18 cellular contexts compared by ENCODE assay signal in the genomic region with DNA sequence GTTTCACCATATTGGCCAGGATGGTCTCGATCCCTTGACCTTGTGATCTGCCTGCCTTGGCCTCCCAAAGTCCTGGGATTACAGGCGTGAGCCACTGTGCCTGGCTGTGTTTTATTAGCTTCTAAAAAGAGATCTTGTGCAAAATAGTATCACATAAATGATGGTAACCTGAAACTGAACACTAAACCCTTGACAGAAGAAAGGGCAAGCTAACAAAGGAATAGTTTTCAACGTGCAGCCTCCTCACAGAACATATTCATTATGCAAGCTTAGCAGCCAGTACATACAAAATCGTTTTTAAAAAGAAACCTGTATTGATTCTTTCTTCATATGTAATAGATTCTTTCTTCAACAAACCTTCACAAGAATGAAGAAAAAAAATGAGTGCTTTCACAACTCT.
"Had no signal": no experiment of that assay in that cellular context is flagged by ENCODE, and none has a peak within 500 bp of the region (broad histone marks: within the 10 kb centered on the region; RNA-seq: fewer than 3 reads in every experiment).

No MANE protein-coding gene starts in this region.

- H3K4me1 Mint-ChIP-seq: activated CD4-positive, alpha-beta T cell treated with anti-CD3 and anti-CD28 coated beads, Interleukin-2, amount 10 ng/mL, durations not matched to agents 7 days and 5 days; activated naive CD8-positive, alpha-beta T cell treated with anti-CD3 and anti-CD28 coated beads for 36 hours; stimulated activated memory B cell treated with anti-CD40 and anti-IgM and Interleukin-4, amounts not matched to agents 10 μg/mL and 1 μg/mL and 100 μg/mL, for 72 hours had no signal

- H3K36me3 ChIP-seq: ovary, sigmoid colon, tibial artery had no signal

- DNase-seq: activated CD4-positive, alpha-beta T cell treated with anti-CD3 and anti-CD28 coated beads, Interleukin-2, amount 10 ng/mL, durations not matched to agents 7 days and 5 days; activated CD4-positive, CD25-positive, alpha-beta regulatory T cell; activated CD8-positive, alpha-beta memory T cell treated with anti-CD3 and anti-CD28 coated beads, Interleukin-2, amount 50 U/mL, for 48 hours; activated gamma-delta T cell treated with Interleukin-2 at 50 U/mL for 16 hours; activated naive CD8-positive, alpha-beta T cell treated with anti-CD3 and anti-CD28 coated beads for 36 hours; activated T-cell treated with anti-CD3 and anti-CD28 coated beads, Interleukin-2, amount 50 U/mL, for 72 hours; amygdala; body of pancreas; central memory CD4-positive, alpha-beta T cell; cortex of kidney; effector CD8-positive, alpha-beta T cell; foreskin keratinocyte; mesendoderm; ovary; sigmoid colon; T-helper 2 cell; tibial artery had no signal

- H3K36me3 Mint-ChIP-seq: activated naive CD8-positive, alpha-beta T cell treated with anti-CD3 and anti-CD28 coated beads for 36 hours; stimulated activated memory B cell treated with anti-CD40 and anti-IgM and Interleukin-4, amounts not matched to agents 10 μg/mL and 1 μg/mL and 100 μg/mL, for 72 hours had no signal

- H3K4me3 Mint-ChIP-seq: activated CD4-positive, alpha-beta T cell treated with anti-CD3 and anti-CD28 coated beads, Interleukin-2, amount 10 ng/mL, durations not matched to agents 7 days and 5 days; activated naive CD8-positive, alpha-beta T cell treated with anti-CD3 and anti-CD28 coated beads for 36 hours; activated T-cell treated with anti-CD3 and anti-CD28 coated beads, Interleukin-2, amount 50 U/mL, for 72 hours; stimulated activated memory B cell treated with anti-CD40 and anti-IgM and Interleukin-4, amounts not matched to agents 10 μg/mL and 1 μg/mL and 100 μg/mL, for 72 hours had no signal

- H3K27me3 Mint-ChIP-seq: stimulated activated memory B cell treated with anti-CD40 and anti-IgM and Interleukin-4, amounts not matched to agents 10 μg/mL and 1 μg/mL and 100 μg/mL, for 72 hours had no signal

- H3K4me3 ChIP-seq: body of pancreas, ovary, sigmoid colon, tibial artery had no signal

- H3K9me3 ChIP-seq: body of pancreas, ovary, sigmoid colon, tibial artery had no signal

- ATAC-seq: activated T-cell treated with anti-CD3 and anti-CD28 coated beads, Interleukin-2, amount 50 U/mL, for 72 hours; body of pancreas; foreskin keratinocyte; stimulated activated memory B cell treated with anti-CD40 and anti-IgM and Interleukin-4, amounts not matched to agents 10 μg/mL and 1 μg/mL and 100 μg/mL, for 72 hours had no signal

- H3K27ac Mint-ChIP-seq: activated CD4-positive, alpha-beta T cell treated with anti-CD3 and anti-CD28 coated beads, Interleukin-2, amount 10 ng/mL, durations not matched to agents 7 days and 5 days; activated naive CD8-positive, alpha-beta T cell treated with anti-CD3 and anti-CD28 coated beads for 36 hours; activated T-cell treated with anti-CD3 and anti-CD28 coated beads, Interleukin-2, amount 50 U/mL, for 72 hours; stimulated activated memory B cell treated with anti-CD40 and anti-IgM and Interleukin-4, amounts not matched to agents 10 μg/mL and 1 μg/mL and 100 μg/mL, for 72 hours had no signal

- H3K9me3 Mint-ChIP-seq: activated CD4-positive, alpha-beta T cell treated with anti-CD3 and anti-CD28 coated beads, Interleukin-2, amount 10 ng/mL, durations not matched to agents 7 days and 5 days; activated naive CD8-positive, alpha-beta T cell treated with anti-CD3 and anti-CD28 coated beads for 36 hours; activated T-cell treated with anti-CD3 and anti-CD28 coated beads, Interleukin-2, amount 50 U/mL, for 72 hours; stimulated activated memory B cell treated with anti-CD40 and anti-IgM and Interleukin-4, amounts not matched to agents 10 μg/mL and 1 μg/mL and 100 μg/mL, for 72 hours had no signal

- H3K27ac ChIP-seq: body of pancreas, foreskin keratinocyte, ovary, sigmoid colon, tibial artery had no signal

- H3K4me1 ChIP-seq: body of pancreas, foreskin keratinocyte, sigmoid colon, tibial artery had no signal

- H3K27me3 ChIP-seq: body of pancreas, foreskin keratinocyte, ovary, sigmoid colon, tibial artery had no signal
